ENCODE assay signal across 1 cellular context in the genomic region with DNA sequence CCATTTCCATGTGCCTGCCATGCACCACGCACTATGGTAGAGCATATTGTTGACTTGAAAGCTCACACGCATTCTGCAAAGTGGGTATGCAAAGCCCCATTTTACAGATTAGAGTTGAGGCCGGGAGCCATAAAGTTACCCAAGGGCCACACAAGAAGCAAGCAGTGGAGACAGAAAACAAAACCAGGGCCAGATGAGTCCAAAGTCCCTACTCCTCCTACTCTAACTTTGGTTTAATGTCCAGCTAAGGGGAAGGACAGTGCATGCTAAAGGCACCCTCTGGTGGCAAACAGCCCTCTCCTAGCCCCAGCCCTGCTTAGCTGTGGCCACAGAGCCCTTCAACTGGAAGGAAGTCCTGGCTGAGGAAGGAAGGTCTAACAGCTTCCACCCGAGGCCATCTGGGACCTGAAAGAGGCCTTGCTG.
TF ChIP-seq lines count a peak whose summit lies in the region.

No MANE protein-coding gene starts in this region.

TF ChIP-seq in HepG2, 621 proteins besides CTCF, POLR2A, EP300 and RAD21 (continued from another document and continues in another):
- TF ChIP-seq, protein P1, sequence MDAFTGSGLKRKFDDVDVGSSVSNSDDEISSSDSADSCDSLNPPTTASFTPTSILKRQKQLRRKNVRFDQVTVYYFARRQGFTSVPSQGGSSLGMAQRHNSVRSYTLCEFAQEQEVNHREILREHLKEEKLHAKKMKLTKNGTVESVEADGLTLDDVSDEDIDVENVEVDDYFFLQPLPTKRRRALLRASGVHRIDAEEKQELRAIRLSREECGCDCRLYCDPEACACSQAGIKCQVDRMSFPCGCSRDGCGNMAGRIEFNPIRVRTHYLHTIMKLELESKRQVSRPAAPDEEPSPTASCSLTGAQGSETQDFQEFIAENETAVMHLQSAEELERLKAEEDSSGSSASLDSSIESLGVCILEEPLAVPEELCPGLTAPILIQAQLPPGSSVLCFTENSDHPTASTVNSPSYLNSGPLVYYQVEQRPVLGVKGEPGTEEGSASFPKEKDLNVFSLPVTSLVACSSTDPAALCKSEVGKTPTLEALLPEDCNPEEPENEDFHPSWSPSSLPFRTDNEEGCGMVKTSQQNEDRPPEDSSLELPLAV (CRISPR knock-in tag; conservative IDR thresholded peaks at IDR 0.05; ENCODE audit: low read depth), result no peak
- TF ChIP-seq FOXM1 (CRISPR knock-in tag; IDR thresholded peaks at IDR 0.05) (no peak), CHD4 (IDR thresholded peaks at IDR 0.05; ENCODE audit: borderline replicate concordance, low read length) (peak; percentile 99), KDM6A (CRISPR knock-in tag; IDR thresholded peaks at IDR 0.05; ENCODE audit: low read depth) (no peak), ZNF335 (CRISPR knock-in tag; IDR thresholded peaks at IDR 0.05) (0 out of 2 replicates have a peak, but pooled peaks have one; percentile 23), ARHGAP35 (CRISPR knock-in tag; IDR thresholded peaks at IDR 0.05; ENCODE audit: borderline replicate concordance) (no peak), ZNF12 (CRISPR knock-in tag; IDR thresholded peaks at IDR 0.05) (no peak), ZNF354B (CRISPR knock-in tag; IDR thresholded peaks at IDR 0.05) (no peak), ZNF749 (CRISPR knock-in tag; IDR thresholded peaks at IDR 0.05; ENCODE audit: borderline replicate concordance) (no peak), ELF1 (CRISPR knock-in tag; IDR thresholded peaks at IDR 0.05) (no peak), NFKB2 (CRISPR knock-in tag; IDR thresholded peaks at IDR 0.05; ENCODE audit: borderline replicate concordance) (no peak), ZNF678 (CRISPR knock-in tag; IDR thresholded peaks at IDR 0.05) (no peak), ATM (IDR thresholded peaks at IDR 0.05; ENCODE audit: borderline replicate concordance) (no peak), SIX1 (CRISPR knock-in tag; IDR thresholded peaks at IDR 0.05; ENCODE audit: borderline replicate concordance) (peak; percentile 22; the same call in 1 of the 2 replicates)
- TF ChIP-seq, protein P2, sequence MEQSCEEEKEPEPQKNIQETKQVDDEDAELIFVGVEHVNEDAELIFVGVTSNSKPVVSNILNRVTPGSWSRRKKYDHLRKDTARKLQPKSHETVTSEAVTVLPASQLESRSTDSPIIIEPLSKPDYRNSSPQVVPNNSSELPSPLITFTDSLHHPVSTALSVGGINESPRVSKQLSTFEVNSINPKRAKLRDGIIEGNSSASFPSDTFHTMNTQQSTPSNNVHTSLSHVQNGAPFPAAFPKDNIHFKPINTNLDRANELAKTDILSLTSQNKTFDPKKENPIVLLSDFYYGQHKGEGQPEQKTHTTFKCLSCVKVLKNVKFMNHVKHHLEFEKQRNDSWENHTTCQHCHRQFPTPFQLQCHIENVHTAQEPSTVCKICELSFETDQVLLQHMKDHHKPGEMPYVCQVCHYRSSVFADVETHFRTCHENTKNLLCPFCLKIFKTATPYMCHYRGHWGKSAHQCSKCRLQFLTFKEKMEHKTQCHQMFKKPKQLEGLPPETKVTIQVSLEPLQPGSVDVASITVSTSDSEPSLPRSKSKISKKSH (CRISPR knock-in tag; IDR thresholded peaks at IDR 0.05; ENCODE audit: borderline replicate concordance), result no peak
- TF ChIP-seq, protein P3, sequence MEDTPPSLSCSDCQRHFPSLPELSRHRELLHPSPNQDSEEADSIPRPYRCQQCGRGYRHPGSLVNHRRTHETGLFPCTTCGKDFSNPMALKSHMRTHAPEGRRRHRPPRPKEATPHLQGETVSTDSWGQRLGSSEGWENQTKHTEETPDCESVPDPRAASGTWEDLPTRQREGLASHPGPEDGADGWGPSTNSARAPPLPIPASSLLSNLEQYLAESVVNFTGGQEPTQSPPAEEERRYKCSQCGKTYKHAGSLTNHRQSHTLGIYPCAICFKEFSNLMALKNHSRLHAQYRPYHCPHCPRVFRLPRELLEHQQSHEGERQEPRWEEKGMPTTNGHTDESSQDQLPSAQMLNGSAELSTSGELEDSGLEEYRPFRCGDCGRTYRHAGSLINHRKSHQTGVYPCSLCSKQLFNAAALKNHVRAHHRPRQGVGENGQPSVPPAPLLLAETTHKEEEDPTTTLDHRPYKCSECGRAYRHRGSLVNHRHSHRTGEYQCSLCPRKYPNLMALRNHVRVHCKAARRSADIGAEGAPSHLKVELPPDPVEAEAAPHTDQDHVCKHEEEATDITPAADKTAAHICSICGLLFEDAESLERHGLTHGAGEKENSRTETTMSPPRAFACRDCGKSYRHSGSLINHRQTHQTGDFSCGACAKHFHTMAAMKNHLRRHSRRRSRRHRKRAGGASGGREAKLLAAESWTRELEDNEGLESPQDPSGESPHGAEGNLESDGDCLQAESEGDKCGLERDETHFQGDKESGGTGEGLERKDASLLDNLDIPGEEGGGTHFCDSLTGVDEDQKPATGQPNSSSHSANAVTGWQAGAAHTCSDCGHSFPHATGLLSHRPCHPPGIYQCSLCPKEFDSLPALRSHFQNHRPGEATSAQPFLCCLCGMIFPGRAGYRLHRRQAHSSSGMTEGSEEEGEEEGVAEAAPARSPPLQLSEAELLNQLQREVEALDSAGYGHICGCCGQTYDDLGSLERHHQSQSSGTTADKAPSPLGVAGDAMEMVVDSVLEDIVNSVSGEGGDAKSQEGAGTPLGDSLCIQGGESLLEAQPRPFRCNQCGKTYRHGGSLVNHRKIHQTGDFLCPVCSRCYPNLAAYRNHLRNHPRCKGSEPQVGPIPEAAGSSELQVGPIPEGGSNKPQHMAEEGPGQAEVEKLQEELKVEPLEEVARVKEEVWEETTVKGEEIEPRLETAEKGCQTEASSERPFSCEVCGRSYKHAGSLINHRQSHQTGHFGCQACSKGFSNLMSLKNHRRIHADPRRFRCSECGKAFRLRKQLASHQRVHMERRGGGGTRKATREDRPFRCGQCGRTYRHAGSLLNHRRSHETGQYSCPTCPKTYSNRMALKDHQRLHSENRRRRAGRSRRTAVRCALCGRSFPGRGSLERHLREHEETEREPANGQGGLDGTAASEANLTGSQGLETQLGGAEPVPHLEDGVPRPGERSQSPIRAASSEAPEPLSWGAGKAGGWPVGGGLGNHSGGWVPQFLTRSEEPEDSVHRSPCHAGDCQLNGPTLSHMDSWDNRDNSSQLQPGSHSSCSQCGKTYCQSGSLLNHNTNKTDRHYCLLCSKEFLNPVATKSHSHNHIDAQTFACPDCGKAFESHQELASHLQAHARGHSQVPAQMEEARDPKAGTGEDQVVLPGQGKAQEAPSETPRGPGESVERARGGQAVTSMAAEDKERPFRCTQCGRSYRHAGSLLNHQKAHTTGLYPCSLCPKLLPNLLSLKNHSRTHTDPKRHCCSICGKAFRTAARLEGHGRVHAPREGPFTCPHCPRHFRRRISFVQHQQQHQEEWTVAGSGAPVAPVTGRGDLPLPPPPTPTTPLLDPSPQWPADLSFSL (CRISPR knock-in tag; IDR thresholded peaks at IDR 0.05), result no peak
- TF ChIP-seq, protein P4, sequence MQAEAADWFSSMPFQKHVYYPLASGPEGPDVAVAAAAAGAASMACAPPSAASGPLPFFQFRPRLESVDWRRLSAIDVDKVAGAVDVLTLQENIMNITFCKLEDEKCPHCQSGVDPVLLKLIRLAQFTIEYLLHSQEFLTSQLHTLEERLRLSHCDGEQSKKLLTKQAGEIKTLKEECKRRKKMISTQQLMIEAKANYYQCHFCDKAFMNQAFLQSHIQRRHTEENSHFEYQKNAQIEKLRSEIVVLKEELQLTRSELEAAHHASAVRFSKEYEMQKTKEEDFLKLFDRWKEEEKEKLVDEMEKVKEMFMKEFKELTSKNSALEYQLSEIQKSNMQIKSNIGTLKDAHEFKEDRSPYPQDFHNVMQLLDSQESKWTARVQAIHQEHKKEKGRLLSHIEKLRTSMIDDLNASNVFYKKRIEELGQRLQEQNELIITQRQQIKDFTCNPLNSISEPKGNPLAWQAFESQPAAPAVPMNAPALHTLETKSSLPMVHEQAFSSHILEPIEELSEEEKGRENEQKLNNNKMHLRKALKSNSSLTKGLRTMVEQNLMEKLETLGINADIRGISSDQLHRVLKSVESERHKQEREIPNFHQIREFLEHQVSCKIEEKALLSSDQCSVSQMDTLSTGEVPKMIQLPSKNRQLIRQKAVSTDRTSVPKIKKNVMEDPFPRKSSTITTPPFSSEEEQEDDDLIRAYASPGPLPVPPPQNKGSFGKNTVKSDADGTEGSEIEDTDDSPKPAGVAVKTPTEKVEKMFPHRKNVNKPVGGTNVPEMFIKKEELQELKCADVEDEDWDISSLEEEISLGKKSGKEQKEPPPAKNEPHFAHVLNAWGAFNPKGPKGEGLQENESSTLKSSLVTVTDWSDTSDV (CRISPR knock-in tag; IDR thresholded peaks at IDR 0.05), result no peak
- TF ChIP-seq, protein P5, sequence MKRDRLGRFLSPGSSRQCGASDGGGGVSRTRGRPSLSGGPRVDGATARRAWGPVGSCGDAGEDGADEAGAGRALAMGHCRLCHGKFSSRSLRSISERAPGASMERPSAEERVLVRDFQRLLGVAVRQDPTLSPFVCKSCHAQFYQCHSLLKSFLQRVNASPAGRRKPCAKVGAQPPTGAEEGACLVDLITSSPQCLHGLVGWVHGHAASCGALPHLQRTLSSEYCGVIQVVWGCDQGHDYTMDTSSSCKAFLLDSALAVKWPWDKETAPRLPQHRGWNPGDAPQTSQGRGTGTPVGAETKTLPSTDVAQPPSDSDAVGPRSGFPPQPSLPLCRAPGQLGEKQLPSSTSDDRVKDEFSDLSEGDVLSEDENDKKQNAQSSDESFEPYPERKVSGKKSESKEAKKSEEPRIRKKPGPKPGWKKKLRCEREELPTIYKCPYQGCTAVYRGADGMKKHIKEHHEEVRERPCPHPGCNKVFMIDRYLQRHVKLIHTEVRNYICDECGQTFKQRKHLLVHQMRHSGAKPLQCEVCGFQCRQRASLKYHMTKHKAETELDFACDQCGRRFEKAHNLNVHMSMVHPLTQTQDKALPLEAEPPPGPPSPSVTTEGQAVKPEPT (CRISPR knock-in tag; IDR thresholded peaks at IDR 0.05; ENCODE audit: low read depth), result no peak
- TF ChIP-seq, protein P6, sequence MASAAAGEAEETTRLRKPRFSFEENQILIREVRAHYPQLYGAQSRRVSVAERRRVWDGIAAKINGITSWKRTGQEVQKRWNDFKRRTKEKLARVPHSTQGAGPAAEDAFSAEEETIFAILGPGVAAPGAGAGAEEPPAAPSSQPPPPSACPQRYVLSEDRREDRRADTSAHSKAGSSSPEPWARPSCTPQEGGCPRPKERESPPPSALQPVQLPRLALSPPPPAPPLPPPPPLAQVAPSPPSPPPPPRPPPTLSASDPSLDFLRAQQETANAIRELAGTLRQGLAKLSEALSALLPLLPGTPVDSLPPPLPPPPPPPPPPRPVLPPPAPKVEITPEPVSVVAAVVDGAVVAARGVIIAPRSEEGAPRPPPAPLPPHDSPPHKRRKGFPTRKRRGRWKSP (CRISPR knock-in tag; IDR thresholded peaks at IDR 0.05), result no peak
- TF ChIP-seq, protein P7, sequence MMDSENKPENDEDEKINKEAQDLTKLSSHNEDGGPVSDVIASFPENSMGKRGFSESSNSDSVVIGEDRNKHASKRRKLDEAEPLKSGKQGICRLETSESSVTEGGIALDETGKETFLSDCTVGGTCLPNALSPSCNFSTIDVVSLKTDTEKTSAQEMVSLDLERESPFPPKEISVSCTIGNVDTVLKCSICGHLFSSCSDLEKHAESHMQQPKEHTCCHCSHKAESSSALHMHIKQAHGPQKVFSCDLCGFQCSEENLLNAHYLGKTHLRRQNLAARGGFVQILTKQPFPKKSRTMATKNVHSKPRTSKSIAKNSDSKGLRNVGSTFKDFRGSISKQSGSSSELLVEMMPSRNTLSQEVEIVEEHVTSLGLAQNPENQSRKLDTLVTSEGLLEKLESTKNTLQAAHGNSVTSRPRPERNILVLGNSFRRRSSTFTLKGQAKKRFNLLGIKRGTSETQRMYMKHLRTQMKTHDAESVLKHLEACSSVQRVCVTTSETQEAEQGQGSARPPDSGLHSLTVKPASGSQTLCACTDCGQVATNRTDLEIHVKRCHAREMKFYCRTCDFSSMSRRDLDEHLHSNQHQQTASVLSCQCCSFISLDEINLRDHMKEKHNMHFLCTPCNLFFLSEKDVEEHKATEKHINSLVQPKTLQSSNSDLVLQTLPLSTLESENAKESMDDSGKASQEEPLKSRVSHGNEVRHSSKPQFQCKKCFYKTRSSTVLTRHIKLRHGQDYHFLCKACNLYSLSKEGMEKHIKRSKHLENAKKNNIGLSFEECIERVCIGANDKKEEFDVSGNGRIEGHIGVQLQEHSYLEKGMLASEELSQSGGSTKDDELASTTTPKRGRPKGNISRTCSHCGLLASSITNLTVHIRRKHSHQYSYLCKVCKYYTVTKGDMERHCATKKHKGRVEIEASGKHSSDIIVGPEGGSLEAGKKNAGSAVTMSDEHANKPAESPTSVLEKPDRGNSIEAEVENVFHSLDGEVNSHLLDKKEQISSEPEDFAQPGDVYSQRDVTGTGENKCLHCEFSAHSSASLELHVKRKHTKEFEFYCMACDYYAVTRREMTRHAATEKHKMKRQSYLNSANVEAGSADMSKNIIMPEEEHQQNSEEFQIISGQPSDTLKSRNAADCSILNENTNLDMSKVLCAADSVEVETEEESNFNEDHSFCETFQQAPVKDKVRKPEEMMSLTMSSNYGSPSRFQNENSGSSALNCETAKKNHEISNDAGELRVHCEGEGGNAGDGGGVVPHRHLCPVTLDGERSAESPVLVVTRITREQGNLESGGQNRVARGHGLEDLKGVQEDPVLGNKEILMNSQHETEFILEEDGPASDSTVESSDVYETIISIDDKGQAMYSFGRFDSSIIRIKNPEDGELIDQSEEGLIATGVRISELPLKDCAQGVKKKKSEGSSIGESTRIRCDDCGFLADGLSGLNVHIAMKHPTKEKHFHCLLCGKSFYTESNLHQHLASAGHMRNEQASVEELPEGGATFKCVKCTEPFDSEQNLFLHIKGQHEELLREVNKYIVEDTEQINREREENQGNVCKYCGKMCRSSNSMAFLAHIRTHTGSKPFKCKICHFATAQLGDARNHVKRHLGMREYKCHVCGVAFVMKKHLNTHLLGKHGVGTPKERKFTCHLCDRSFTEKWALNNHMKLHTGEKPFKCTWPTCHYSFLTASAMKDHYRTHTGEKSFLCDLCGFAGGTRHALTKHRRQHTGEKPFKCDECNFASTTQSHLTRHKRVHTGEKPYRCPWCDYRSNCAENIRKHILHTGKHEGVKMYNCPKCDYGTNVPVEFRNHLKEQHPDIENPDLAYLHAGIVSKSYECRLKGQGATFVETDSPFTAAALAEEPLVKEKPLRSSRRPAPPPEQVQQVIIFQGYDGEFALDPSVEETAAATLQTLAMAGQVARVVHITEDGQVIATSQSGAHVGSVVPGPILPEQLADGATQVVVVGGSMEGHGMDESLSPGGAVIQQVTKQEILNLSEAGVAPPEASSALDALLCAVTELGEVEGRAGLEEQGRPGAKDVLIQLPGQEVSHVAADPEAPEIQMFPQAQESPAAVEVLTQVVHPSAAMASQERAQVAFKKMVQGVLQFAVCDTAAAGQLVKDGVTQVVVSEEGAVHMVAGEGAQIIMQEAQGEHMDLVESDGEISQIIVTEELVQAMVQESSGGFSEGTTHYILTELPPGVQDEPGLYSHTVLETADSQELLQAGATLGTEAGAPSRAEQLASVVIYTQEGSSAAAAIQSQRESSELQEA (CRISPR knock-in tag; IDR thresholded peaks at IDR 0.05; ENCODE audit: not compliant biosample characterization), result no peak
- TF ChIP-seq, protein P8, sequence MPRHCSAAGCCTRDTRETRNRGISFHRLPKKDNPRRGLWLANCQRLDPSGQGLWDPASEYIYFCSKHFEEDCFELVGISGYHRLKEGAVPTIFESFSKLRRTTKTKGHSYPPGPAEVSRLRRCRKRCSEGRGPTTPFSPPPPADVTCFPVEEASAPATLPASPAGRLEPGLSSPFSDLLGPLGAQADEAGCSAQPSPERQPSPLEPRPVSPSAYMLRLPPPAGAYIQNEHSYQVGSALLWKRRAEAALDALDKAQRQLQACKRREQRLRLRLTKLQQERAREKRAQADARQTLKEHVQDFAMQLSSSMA (CRISPR knock-in tag; IDR thresholded peaks at IDR 0.05), result 0 out of 2 replicates have a peak, but pooled peaks have one; percentile 20
- TF ChIP-seq, protein P9, sequence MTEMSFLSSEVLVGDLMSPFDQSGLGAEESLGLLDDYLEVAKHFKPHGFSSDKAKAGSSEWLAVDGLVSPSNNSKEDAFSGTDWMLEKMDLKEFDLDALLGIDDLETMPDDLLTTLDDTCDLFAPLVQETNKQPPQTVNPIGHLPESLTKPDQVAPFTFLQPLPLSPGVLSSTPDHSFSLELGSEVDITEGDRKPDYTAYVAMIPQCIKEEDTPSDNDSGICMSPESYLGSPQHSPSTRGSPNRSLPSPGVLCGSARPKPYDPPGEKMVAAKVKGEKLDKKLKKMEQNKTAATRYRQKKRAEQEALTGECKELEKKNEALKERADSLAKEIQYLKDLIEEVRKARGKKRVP (CRISPR knock-in tag; IDR thresholded peaks at IDR 0.05), result 0 out of 4 replicates have a peak, but pooled peaks of 1 of the 2 experiments have one; percentile 19
